In the genomic region with DNA sequence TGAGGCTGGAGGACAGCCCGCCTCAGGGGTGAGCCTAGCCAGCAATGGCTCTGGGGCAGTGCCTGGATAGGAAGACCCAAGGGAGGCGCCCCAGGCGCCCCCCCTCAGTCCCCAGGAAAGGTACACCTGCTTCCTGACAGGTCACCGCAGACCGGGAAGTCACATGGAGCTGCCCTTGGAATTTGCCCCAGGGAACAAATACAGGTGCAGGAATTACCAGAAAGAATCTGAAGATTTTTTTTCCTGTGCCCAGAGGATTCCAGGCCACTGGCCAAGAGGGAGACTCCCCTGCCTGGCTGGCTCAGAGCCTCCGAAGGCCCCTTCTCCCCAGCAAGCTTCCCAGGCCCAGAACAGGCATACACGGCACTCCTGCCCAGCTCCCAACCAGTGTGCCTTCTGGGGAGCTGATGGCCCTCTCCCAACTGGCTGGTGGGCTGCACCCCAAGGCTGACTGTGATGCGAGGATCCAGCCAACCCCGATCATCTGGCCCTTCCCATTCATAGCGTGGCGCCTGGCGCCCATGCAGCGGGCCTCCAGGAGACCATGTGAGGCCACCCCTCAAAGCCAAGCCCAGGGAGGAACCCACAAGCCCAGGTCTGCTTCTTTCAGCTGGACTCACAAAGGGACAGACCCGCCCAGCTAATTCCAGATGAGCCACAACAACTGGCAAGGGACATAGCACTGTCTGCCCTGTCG, we compare ENCODE assay signal across 10 cellular contexts. TPM values are rescaled to one million over a fixed set of nuclear protein-coding genes. Genes with fewer than 3 reads are reported as not detected.
DNase-seq lines count a peak whose midpoint lies in the region; TF ChIP-seq lines count a peak whose summit lies in the region.
"Had no signal": no experiment of that assay in that cellular context is flagged by ENCODE, and none has a peak within 500 bp of the region (broad histone marks: within the 10 kb centered on the region; RNA-seq: fewer than 3 reads in every experiment).

No MANE protein-coding gene starts in this region.

- H3K27ac ChIP-seq in neural progenitor cell (no peak overlapping the region), SJCRH30 (no peak overlapping the region)

- TF ChIP-seq CTCF in endothelial cell (IDR thresholded peaks at IDR 0.05; ENCODE audit: unreplicated experiment), result no peak
- TF ChIP-seq CTCF in neural progenitor cell (IDR thresholded peaks at IDR 0.05), result no peak
- no peak for TF ChIP-seq CTCF in lower leg skin (IDR thresholded peaks at IDR 0.05)

- peaks cover 17% of the 10 kb centered on the region for H3F3A ChIP-seq in neural progenitor cell (ENCODE audit: low read depth)

- H3K4me1 ChIP-seq in neural progenitor cell (peaks cover 12% of the 10 kb centered on the region), SJCRH30 (peaks cover 17% of the 10 kb centered on the region)

- H3K4me1 Mint-ChIP-seq in endothelial cell (ENCODE audit: unreplicated experiment), result no peaks in the 10 kb centered on the region
- H3K4me1 Mint-ChIP-seq in neural progenitor cell, result peaks cover 20% of the 10 kb centered on the region

- 54 to 58% methylated on average over 13 of the region's 15 CpGs for WGBS in lower leg skin, 2 donors

- no peak for TF ChIP-seq POLR2A in lower leg skin (IDR thresholded peaks at IDR 0.05)

- H3K4me2 ChIP-seq in neural progenitor cell, result no peak overlapping the region

- peak overlapping the region; percentile 4 for H3K4me3 Mint-ChIP-seq in endothelial cell (ENCODE audit: unreplicated experiment)
- peak overlapping the region; percentile 63 for H3K4me3 Mint-ChIP-seq in neural progenitor cell

- H3K27ac Mint-ChIP-seq in endothelial cell (ENCODE audit: unreplicated experiment) (no peak overlapping the region), neural progenitor cell (no peak overlapping the region)

- H3K36me3 ChIP-seq in neural progenitor cell (no peaks in the 10 kb centered on the region), SJCRH30 (no peaks in the 10 kb centered on the region)

- no peaks in the 10 kb centered on the region for H3K36me3 Mint-ChIP-seq in endothelial cell (ENCODE audit: low read depth, unreplicated experiment)
- peaks cover 4% of the 10 kb centered on the region for H3K36me3 Mint-ChIP-seq in neural progenitor cell

- intact Hi-C loops in lower leg skin (cut with DNase I; ENCODE audit: low total_unique reads), result no loop called here

- peak; percentile 75 for DNase-seq in COLO668 (lab: John Stamatoyannopoulos, UW; ENCODE audit: unreplicated experiment)
- DNase-seq in LoVo (ENCODE audit: low spot score), result peak; percentile 48
- no peak for DNase-seq in endothelial cell (ENCODE audit: low spot score)
- no peak for DNase-seq in neural progenitor cell (ENCODE audit: low spot score)
- no peak for DNase-seq in stimulated activated CD4-positive, alpha-beta T cell treated with anti-CD3 and anti-CD28 coated beads, Interleukin-1b, Interleukin-23, amount 100 ng/mL, for 48 hours
- no peak for DNase-seq in SJCRH30
- no peak for DNase-seq in NCI-H2107 (lab: John Stamatoyannopoulos, UW)
- DNase-seq in lower leg skin (ENCODE audit: low spot score in 2 of 2), result no peak
- DNase-seq: central memory CD4-positive, alpha-beta T cell; T1000 had no signal

- H3K27me3 Mint-ChIP-seq in endothelial cell (ENCODE audit: unreplicated experiment) (peaks cover 9% of the 10 kb centered on the region), neural progenitor cell (ENCODE audit: insufficient read depth, low read depth) (peaks cover 10% of the 10 kb centered on the region)

- no peak overlapping the region for H2AFZ ChIP-seq in neural progenitor cell (replicated peaks)

- H4K20me1 ChIP-seq in neural progenitor cell (ENCODE audit: low read depth), result peaks cover 72% of the 10 kb centered on the region

- H3K9ac ChIP-seq in neural progenitor cell, result no peak overlapping the region

- H3K4me3 ChIP-seq in neural progenitor cell, result no peak overlapping the region
- H3K4me3 ChIP-seq in SJCRH30, result no peak overlapping the region
- no peak overlapping the region for H3K4me3 ChIP-seq in lower leg skin (ENCODE audit: low read depth, poor library complexity, severe bottlenecking)

- peaks cover 37% of the 10 kb centered on the region for H3K79me2 ChIP-seq in neural progenitor cell (ENCODE audit: low read depth)

- H3K9me3 Mint-ChIP-seq in endothelial cell (ENCODE audit: unreplicated experiment), result no peaks in the 10 kb centered on the region
- no peaks in the 10 kb centered on the region for H3K9me3 Mint-ChIP-seq in neural progenitor cell

- H3K27me3 ChIP-seq in neural progenitor cell, result peaks cover 7% of the 10 kb centered on the region
- H3K27me3 ChIP-seq in SJCRH30, result no peaks in the 10 kb centered on the region

- H3K9me3 ChIP-seq in neural progenitor cell (ENCODE audit: low read depth), result no peaks in the 10 kb centered on the region
- H3K9me3 ChIP-seq in SJCRH30 (replicated peaks), result no peaks in the 10 kb centered on the region

RNA-seq across cellular contexts. Expression of gene TPRN, which starts 2.3 kb away (rescaled TPM):
- total RNA-seq in endothelial cell (ENCODE audit: unreplicated experiment), result 8.2 TPM
- total RNA-seq in neural progenitor cell (ENCODE audit: low replicate concordance), result 3.4 and 9.1 TPM in 2 replicates
- total RNA-seq in SJCRH30 (2014; rRNA removed; shearing (Covaris generic)), result 14.0 and 14.8 TPM in 2 replicates
- 10 to 100 TPM; 27.6 to 34.2 (median 29.1) TPM for total RNA-seq in lower leg skin

RNA-seq across cellular contexts. Expression of gene TMEM203, which starts 7.2 kb away (rescaled TPM):
- 27.4 TPM for total RNA-seq in endothelial cell (ENCODE audit: unreplicated experiment)
- 21.6 and 43.7 TPM in 2 replicates for total RNA-seq in neural progenitor cell (ENCODE audit: low replicate concordance)
- total RNA-seq in SJCRH30 (2014; rRNA removed; shearing (Covaris generic)), result 57.3 and 60.5 TPM in 2 replicates
- total RNA-seq in lower leg skin, result 10 to 100 TPM; 45.7 to 60.7 (median 49.4) TPM

RNA-seq across cellular contexts. Expression of gene NDOR1, which starts 7.3 kb away (rescaled TPM):
- total RNA-seq in endothelial cell (ENCODE audit: unreplicated experiment) (22.5 TPM), neural progenitor cell (ENCODE audit: low replicate concordance) (5.1 and 20.5 TPM in 2 replicates), lower leg skin (10 to 100 TPM in 3 of 4 donors, 1 to 10 TPM in 1; 8.1 to 18.6 (median 11.6) TPM)
- total RNA-seq in SJCRH30 (2014; rRNA removed; shearing (Covaris generic)), result 12.5 and 17.2 TPM in 2 replicates

RNA-seq across cellular contexts. Expression of gene SSNA1, which starts 9.7 kb away (rescaled TPM):
- 53.8 TPM for total RNA-seq in endothelial cell (ENCODE audit: unreplicated experiment)
- 27.9 and 69.8 TPM in 2 replicates for total RNA-seq in neural progenitor cell (ENCODE audit: low replicate concordance)
- 73.0 and 88.1 TPM in 2 replicates for total RNA-seq in SJCRH30 (2014; rRNA removed; shearing (Covaris generic))
- total RNA-seq in lower leg skin, result 100 to 1,000 TPM in 2 of 4 donors, 10 to 100 TPM in 2; 79.2 to 112 (median 93.1) TPM

RNA-seq across cellular contexts. Expression of gene ANAPC2, which starts 9.8 kb away (rescaled TPM):
- 76.8 TPM for total RNA-seq in endothelial cell (ENCODE audit: unreplicated experiment)
- total RNA-seq in neural progenitor cell (ENCODE audit: low replicate concordance), result 18.9 and 30.9 TPM in 2 replicates
- total RNA-seq in SJCRH30 (2014; rRNA removed; shearing (Covaris generic)), result 29.7 and 38.7 TPM in 2 replicates
- total RNA-seq in lower leg skin, result 10 to 100 TPM; 26.2 to 69.3 (median 30.5) TPM

Comparison
In these comparisons a context has a peak if more than half of its experiments do, and no peak if none do; other contexts are left out.
1. DNase-seq: peak in COLO668 (single experiment) and LoVo (single experiment); none in endothelial cell (single experiment), neural progenitor cell (single experiment), stimulated activated CD4-positive, alpha-beta T cell treated with anti-CD3 and anti-CD28 coated beads, Interleukin-1b, Interleukin-23, amount 100 ng/mL, for 48 hours (single experiment), SJCRH30 (0 of 2), NCI-H2107 (single experiment) and lower leg skin (0 of 2).